1 cellular context compared by ENCODE assay signal in genomic region chr13:113332615-113333014, GRCh38.
TF ChIP-seq lines count a peak whose summit lies in the region.

No MANE protein-coding gene starts in this region.

TF ChIP-seq in H1, 55 proteins besides CTCF, POLR2A, EP300 and RAD21:
- TF ChIP-seq POU5F1 (IDR thresholded peaks at IDR 0.05; ENCODE audit: low read depth, low read length) (no peak), TAF1 (IDR thresholded peaks at IDR 0.05; ENCODE audit: low read depth, low read length) (no peak), TCF12 (IDR thresholded peaks at IDR 0.05; ENCODE audit: low read depth, low read length) (no peak), SIX5 (IDR thresholded peaks at IDR 0.05; ENCODE audit: low read depth, low read length) (no peak), RBBP5 (IDR thresholded peaks at IDR 0.05; ENCODE audit: borderline replicate concordance, low read depth, low read length) (no peak), SP4 (IDR thresholded peaks at IDR 0.05; ENCODE audit: low read length) (no peak), CBX8 (IDR thresholded peaks at IDR 0.05; ENCODE audit: borderline replicate concordance, low read depth, low read length) (no peak), ASH2L (IDR thresholded peaks at IDR 0.05; ENCODE audit: low read length) (no peak), NRF1 (IDR thresholded peaks at IDR 0.05; ENCODE audit: low read depth, low read length) (no peak), TAF7 (optimal IDR thresholded peaks at IDR 0.05; ENCODE audit: borderline replicate concordance, low read depth, low read length) (no peak), FOSL1 (IDR thresholded peaks at IDR 0.05; ENCODE audit: insufficient read depth, low read depth, low read length) (no peak), KDM1A (IDR thresholded peaks at IDR 0.05; ENCODE audit: borderline replicate concordance, low read length) (no peak), HDAC6 (IDR thresholded peaks at IDR 0.05; ENCODE audit: low read depth, low read length) (no peak), POLR2AphosphoS5 (IDR thresholded peaks at IDR 0.05; ENCODE audit: low read depth, low read length) (no peak), CEBPB (IDR thresholded peaks at IDR 0.05; ENCODE audit: low read depth, low read length) (no peak), SP2 (IDR thresholded peaks at IDR 0.05; ENCODE audit: low read length) (no peak), BCL11A (IDR thresholded peaks at IDR 0.05; ENCODE audit: low read depth in 2 of 2, low read length in 2 of 2) (no peak), BACH1 (IDR thresholded peaks at IDR 0.05; ENCODE audit: low read length) (no peak)
TF ChIP-seq in H1: peak in this region for 0.
